ENCODE assay signal across 11 cellular contexts in genomic region chr1:157457279-157457678, GRCh38.
"Had no signal": no experiment of that assay in that cellular context is flagged by ENCODE, and none has a peak within 500 bp of the region (broad histone marks: within the 10 kb centered on the region; RNA-seq: fewer than 3 reads in every experiment).

No MANE protein-coding gene starts in this region.

- H3K4me2 ChIP-seq: GM23338 had no signal

- ATAC-seq: GM23338, HCT116 had no signal

- H3K4me3 ChIP-seq: GM23248, GM23338, HAP-1 had no signal

- FAIRE-seq: H1, H54 had no signal

- H3K4me1 ChIP-seq: HAP-1 had no signal

- H3K36me3 ChIP-seq: HAP-1 had no signal

- H3K9ac ChIP-seq: GM23248 had no signal

- H3K27ac Mint-ChIP-seq: GM23338, H9, HFFc6 had no signal

- H3K9me3 ChIP-seq: HAP-1 had no signal

- H3K4me3 Mint-ChIP-seq: GM23338, H9, HFFc6 had no signal

- DNase-seq: GM23248, GOT3, H7, H9, HCEC 1CT, HFFc6 had no signal

- H3K9me3 Mint-ChIP-seq: HFFc6 had no signal

- H3K27ac ChIP-seq: GM23248 had no signal

- H2AFZ ChIP-seq: GM23248, GM23338 had no signal
